Comparison of ENCODE assay signal across 25 cellular contexts in the genomic region with DNA sequence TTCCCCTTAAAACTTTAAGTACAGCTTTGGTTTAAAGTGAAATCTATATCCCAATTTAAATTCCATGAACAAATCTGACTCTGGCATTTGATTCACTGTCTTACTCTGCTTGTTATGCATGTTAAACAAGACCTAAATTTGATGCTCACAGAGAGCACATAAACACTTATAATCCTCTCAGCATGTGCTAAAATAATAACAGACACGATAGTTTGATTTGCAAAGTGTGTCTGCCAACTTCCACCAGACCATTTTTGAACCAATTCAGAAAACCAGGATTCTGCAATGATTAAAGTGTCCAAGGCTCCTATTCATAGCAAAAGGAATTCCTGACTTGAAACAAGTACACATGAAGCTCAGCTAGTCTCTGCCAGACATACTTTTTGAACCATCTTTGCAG. TPM values are rescaled to one million over a fixed set of nuclear protein-coding genes. Genes with fewer than 3 reads are reported as not detected.
A peak's percentile ranks its signal among the peaks of the same experiment; 100 is the strongest.
DNase-seq lines count a peak whose midpoint lies in the region; FAIRE-seq and TF ChIP-seq lines count a peak whose summit lies in the region.
"Had no signal": no experiment of that assay in that cellular context is flagged by ENCODE, and none has a peak within 500 bp of the region (broad histone marks: within the 10 kb centered on the region; RNA-seq: fewer than 3 reads in every experiment).

No MANE protein-coding gene starts in this region.

- DNase-seq in left ventricle myocardium inferior (no peak), right atrium auricular region (ENCODE audit: low spot score) (no peak), NCI-H69 (lab: John Stamatoyannopoulos, UW) (peak; percentile 47), fibroblast of peridontal ligament (ENCODE audit: extremely low read depth) (peak; percentile 41), HTR-8/SVneo (ENCODE audit: insufficient read length, low spot score) (no peak), NCI-H2196 (lab: John Stamatoyannopoulos, UW; ENCODE audit: unreplicated experiment) (no peak), osteoblast (ENCODE audit: insufficient read length, low spot score, missing footprints) (no peak)
- DNase-seq: CD8-positive, alpha-beta T cell; DMS 273 treated with DMSO at 0.1 percent for 48 hours; DMS79; GF-D8; GM23248; H7; HFFc6; KBM-7; MG63; NCI-H1105 treated with DMSO at 0.1 percent for 48 hours; NCI-H146; NCI-H1930; NCI-H446 treated with DMSO at 0.1 percent for 48 hours; NCI-H526; PC-3 had no signal

- H3K4me3 ChIP-seq in left ventricle myocardium inferior, result no peak overlapping the region
- no peak overlapping the region for H3K4me3 ChIP-seq in right atrium auricular region
- no peak overlapping the region for H3K4me3 ChIP-seq in osteoblast (ENCODE audit: insufficient read depth, low read length)
- H3K4me3 ChIP-seq: GM23248, MG63 had no signal

- H3K27ac ChIP-seq in left ventricle myocardium inferior (replicated peaks) (peak overlapping the region; percentile 46), right atrium auricular region (peak overlapping the region in 1 of 2 donors; percentile 45), osteoblast (ENCODE audit: low read depth, low read length) (no peak overlapping the region)
- H3K27ac ChIP-seq: C4-2B, GM23248 had no signal

- FAIRE-seq in HTR-8/SVneo (lab: Jason Lieb, UNC), result no peak
- FAIRE-seq: GM12892 had no signal

- intact Hi-C loops in left ventricle myocardium inferior (cut with micrococcal nuclease), result no loop called here

- H3K36me3 ChIP-seq in left ventricle myocardium inferior (no peaks in the 10 kb centered on the region), right atrium auricular region (no peaks in the 10 kb centered on the region), osteoblast (ENCODE audit: insufficient read depth, low read length) (no peaks in the 10 kb centered on the region)
- H3K36me3 ChIP-seq: MG63 had no signal

- H3K27me3 ChIP-seq in left ventricle myocardium inferior (ENCODE audit: low read depth), result no peaks in the 10 kb centered on the region
- no peaks in the 10 kb centered on the region for H3K27me3 ChIP-seq in right atrium auricular region
- peaks cover 7% of the 10 kb centered on the region for H3K27me3 ChIP-seq in osteoblast (ENCODE audit: insufficient read depth, low read length)

- H3K79me2 ChIP-seq in osteoblast (ENCODE audit: insufficient read depth, low read length), result no peaks in the 10 kb centered on the region

- no peak overlapping the region for H3K4me2 ChIP-seq in osteoblast (ENCODE audit: insufficient read depth, low read length)

- H3K9me3 ChIP-seq in left ventricle myocardium inferior (replicated peaks) (no peaks in the 10 kb centered on the region), right atrium auricular region (no peaks in the 10 kb centered on the region), osteoblast (ENCODE audit: low read depth, low read length) (no peaks in the 10 kb centered on the region)
- H3K9me3 ChIP-seq: MG63 had no signal

- TF ChIP-seq CTCF in left ventricle myocardium inferior (IDR thresholded peaks at IDR 0.05; ENCODE audit: borderline replicate concordance) (no peak), right atrium auricular region (IDR thresholded peaks at IDR 0.05) (no peak), osteoblast (IDR thresholded peaks at IDR 0.05; ENCODE audit: extremely low read depth, low read depth, low read length) (no peak)

- H3K4me1 ChIP-seq in left ventricle myocardium inferior, result peaks cover 78% of the 10 kb centered on the region
- peaks cover 0 to 15% of the 10 kb centered on the region in 2 donors for H3K4me1 ChIP-seq in right atrium auricular region
- no peaks in the 10 kb centered on the region for H3K4me1 ChIP-seq in osteoblast (ENCODE audit: insufficient read depth, low read length)

- no peaks in the 10 kb centered on the region for H4K20me1 ChIP-seq in osteoblast (ENCODE audit: insufficient read depth, low read length)

- H2AFZ ChIP-seq in osteoblast (ENCODE audit: low read length), result no peak overlapping the region
- H2AFZ ChIP-seq: GM23248 had no signal

RNA-seq across cellular contexts. Expression of a gene that starts 11.2 kb away (rescaled TPM):
- 101 TPM for total RNA-seq in left ventricle myocardium inferior
- total RNA-seq in right atrium auricular region, result 10 to 100 TPM; 51.7 to 59.9 TPM
- under 0.01 TPM in 1 of 2 replicates, not detected in the other for total RNA-seq in osteoblast
- total RNA-seq: B cell, GM23248, HFFc6 had no signal

Comparison
In these comparisons a context has a peak if more than half of its experiments do, and no peak if none do; other contexts are left out.
1. DNase-seq: peak in NCI-H69 (single experiment) and fibroblast of peridontal ligament (single experiment); none in left ventricle myocardium inferior (single experiment), right atrium auricular region (single experiment), HTR-8/SVneo (single experiment), NCI-H2196 (single experiment) and osteoblast (single experiment).
2. RNA of a gene that starts 11.2 kb away (total RNA-seq): 101 TPM in left ventricle myocardium inferior (single experiment) and 51.7 to 59.9 TPM in right atrium auricular region; under 0.01 TPM in osteoblast; every median in the first group is over 10 times any median in the second.